Comparison of ENCODE assay signal across 1 cellular context in genomic region chr4:15802497-15802896, GRCh38. TPM values are rescaled to one million over a fixed set of nuclear protein-coding genes. Genes with fewer than 3 reads are reported as not detected.
"Had no signal": no experiment of that assay in that cellular context is flagged by ENCODE, and none has a peak within 500 bp of the region (broad histone marks: within the 10 kb centered on the region; RNA-seq: fewer than 3 reads in every experiment).

No MANE protein-coding gene starts in this region.

RNA-seq across cellular contexts. Expression of gene CD38, which starts 24.4 kb away (rescaled TPM):
- total RNA-seq: mammary epithelial cell had no signal
